In the genomic region with DNA sequence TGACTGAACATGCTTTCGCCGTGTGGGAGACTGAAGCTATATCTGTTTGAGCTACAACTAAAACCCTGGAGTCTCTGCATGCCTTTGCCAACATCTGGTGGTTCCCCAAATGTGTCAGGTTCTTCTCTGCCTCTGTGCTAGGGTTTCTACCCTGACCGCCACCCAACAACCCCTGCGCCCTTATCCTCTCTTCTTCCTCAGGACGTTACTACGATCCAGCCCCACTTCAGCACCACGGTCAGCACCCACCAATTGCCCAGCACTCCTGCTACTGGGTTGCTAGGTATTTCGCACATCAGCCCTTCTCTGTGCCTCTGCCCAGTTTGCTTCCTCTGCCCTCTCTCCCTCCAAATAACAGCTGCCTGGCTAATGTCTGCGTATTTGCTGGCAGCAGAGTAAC, we compare ENCODE assay signal across 11 cellular contexts.
DNase-seq lines count a peak whose midpoint lies in the region; ATAC-seq, FAIRE-seq and TF ChIP-seq lines count a peak whose summit lies in the region.
"Had no signal": no experiment of that assay in that cellular context is flagged by ENCODE, and none has a peak within 500 bp of the region (broad histone marks: within the 10 kb centered on the region; RNA-seq: fewer than 3 reads in every experiment).

No MANE protein-coding gene starts in this region.

- peaks cover 52% of the 10 kb centered on the region for H3K27me3 Mint-ChIP-seq in neural crest cell (ENCODE audit: low read depth)

- H3K9me1 ChIP-seq in K562 (ENCODE audit: control insufficient read depth, insufficient read depth, low read length): no peaks in the 10 kb centered on the region

- no peaks in the 10 kb centered on the region for H3F3A ChIP-seq in MM.1S (ENCODE audit: insufficient read depth, low read length)

- no peak overlapping the region for H3K4me2 ChIP-seq in MM.1S (ENCODE audit: low read depth, low read length)
- H3K4me2 ChIP-seq in K562 (ENCODE audit: insufficient read depth, low read length): no peak overlapping the region

- H3K4me1 ChIP-seq in MM.1S (ENCODE audit: low read length) (no peaks in the 10 kb centered on the region), K562 (replicated peaks in 1 of 2; ENCODE audit: control insufficient read depth in 2 of 2, insufficient read depth in 2 of 2, low read length in 2 of 2) (no peaks in the 10 kb centered on the region)

- 0% methylated on average over 9 of the region's 9 CpGs for WGBS in K562 (ENCODE audit: insufficient coverage, low coverage, missing lambda C conversion rate)

- no peak for TF ChIP-seq RAD21 in K562 (CRISPR knock-in tag; conservative IDR thresholded peaks at IDR 0.05 in 1 of 2, IDR thresholded peaks at IDR 0.05 in 1 of 2)

- TF ChIP-seq POLR2A in K562 (conservative IDR thresholded peaks at IDR 0.05): no peak

- H3K36me3 Mint-ChIP-seq in neural crest cell (ENCODE audit: low read depth): no peaks in the 10 kb centered on the region

- H3K9ac ChIP-seq in MM.1S (ENCODE audit: low read length) (no peak overlapping the region), K562 (ENCODE audit: insufficient read depth in 1 of 2, low read depth in 2 of 2, low read length in 2 of 2) (no peak overlapping the region)

- in situ Hi-C loops in K562 (cut with MboI): no loop called here

- H4K20me1 ChIP-seq in MM.1S (ENCODE audit: insufficient read depth, low read length): no peaks in the 10 kb centered on the region
- 0 out of 2 replicates have a peak, but pooled peaks cover 5% of the 10 kb centered on the region for H4K20me1 ChIP-seq in K562 (replicated peaks; ENCODE audit: control insufficient read depth, insufficient read depth, low read length)

- DNase-seq in DMS 273 (lab: John Stamatoyannopoulos, UW; ENCODE audit: unreplicated experiment): peak; percentile 32
- no peak for DNase-seq in DMS 273 treated with DMSO at 0.1 percent for 48 hours (lab: John Stamatoyannopoulos, UW)
- DNase-seq in MM.1S: peak; percentile 53
- peak; percentile 52 to 63 (median 60) for DNase-seq in K562 (ENCODE audit: extremely low read depth in 1 of 4, low spot score in 3 of 4)
- DNase-seq in neural crest cell (ENCODE audit: low read depth, low spot score): peak; percentile 72
- DNase-seq: NCI-H510A treated with DMSO at 0.1 percent for 48 hours had no signal

- no peak overlapping the region for H3K27ac Mint-ChIP-seq in neural crest cell (ENCODE audit: unreplicated experiment)

- CTCF ChIA-PET in K562 (lab: Yijun Ruan, JAX; ENCODE audit: low intra/inter-chr PET ratio): no interaction called here

- no peak for TF ChIP-seq CTCF in MM.1S (IDR thresholded peaks at IDR 0.05; ENCODE audit: low read length)
- TF ChIP-seq CTCF in K562 (IDR thresholded peaks at IDR 0.05 in 2 of 3, conservative IDR thresholded peaks at IDR 0.05 in 1 of 3; ENCODE audit: insufficient read depth in 2 of 3, low read depth in 1 of 3, low read length in 3 of 3): no peak
- no peak for TF ChIP-seq CTCF in neural crest cell (conservative IDR thresholded peaks at IDR 0.05)

- H3K4me1 Mint-ChIP-seq in neural crest cell: no peaks in the 10 kb centered on the region

- H3K4me3 Mint-ChIP-seq in neural crest cell: no peak overlapping the region

- H3K27me3 ChIP-seq in MM.1S (replicated peaks; ENCODE audit: insufficient read depth, low read length) (no peaks in the 10 kb centered on the region), K562 (ENCODE audit: control insufficient read depth in 2 of 2, insufficient read depth in 2 of 2, low read length in 2 of 2) (no peaks in the 10 kb centered on the region)

- POLR2A ChIA-PET in K562 (lab: Yijun Ruan, JAX): no interaction called here

- H2AFZ ChIP-seq in MM.1S (ENCODE audit: low read length) (no peak overlapping the region), K562 (ENCODE audit: low read depth, low read length) (no peak overlapping the region)

- no peak overlapping the region for H3K27ac ChIP-seq in MM.1S (ENCODE audit: low read length)
- H3K27ac ChIP-seq in K562 (ENCODE audit: extremely low read depth, low read depth, low read length): no peak overlapping the region
- H3K27ac ChIP-seq: 22Rv1 had no signal

- no peaks in the 10 kb centered on the region for H3K9me3 Mint-ChIP-seq in neural crest cell

- no peak for TF ChIP-seq EP300 in K562 (IDR thresholded peaks at IDR 0.05; ENCODE audit: low read length)

- H3K9me3 ChIP-seq in MM.1S (replicated peaks; ENCODE audit: insufficient read depth, low read length): no peaks in the 10 kb centered on the region
- no peaks in the 10 kb centered on the region for H3K9me3 ChIP-seq in K562 (replicated peaks; ENCODE audit: control insufficient read depth, insufficient read depth, low read depth, low read length)

- intact Hi-C loops in K562 (cut with micrococcal nuclease): no loop called here

- no peaks in the 10 kb centered on the region for H3K9me2 ChIP-seq in MM.1S (replicated peaks; ENCODE audit: insufficient read depth, low read length)

- no peaks in the 10 kb centered on the region for H3K36me3 ChIP-seq in MM.1S (replicated peaks; ENCODE audit: insufficient read depth, low read length)
- H3K36me3 ChIP-seq in K562 (ENCODE audit: control insufficient read depth, insufficient read depth, low read length): no peaks in the 10 kb centered on the region

- no TSS peak for BruUV-seq in K562 (replicated peaks; lab: Mats Ljungman, UMichigan)

- no peak overlapping the region for H3K4me3 ChIP-seq in MM.1S (ENCODE audit: low read length)
- no peak overlapping the region for H3K4me3 ChIP-seq in K562

- ATAC-seq in K562: peak; percentile 92
- no peak for ATAC-seq in HG02610 (IDR thresholded peaks at IDR 0.05; ENCODE audit: unreplicated experiment)
- ATAC-seq in activated CD4-positive, CD25-positive, alpha-beta regulatory T cell treated with anti-CD3 and anti-CD28 coated beads, Interleukin-2, amount 50 U/mL, for 24 hours: no peak
- ATAC-seq in GM21737 (IDR thresholded peaks at IDR 0.05; ENCODE audit: unreplicated experiment): no peak

- no peaks in the 10 kb centered on the region for H3K79me2 ChIP-seq in MM.1S (ENCODE audit: low read length)
- H3K79me2 ChIP-seq in K562 (ENCODE audit: control insufficient read depth, insufficient read depth, low read length): no peaks in the 10 kb centered on the region

- peak; percentile 81 for FAIRE-seq in K562 (lab: Jason Lieb, UNC)
- FAIRE-seq: GM19239 had no signal

TF ChIP-seq in K562, 482 proteins besides CTCF, POLR2A, EP300 and RAD21 (continues in another document):
- TF ChIP-seq GTF2B (IDR thresholded peaks at IDR 0.05; ENCODE audit: extremely low read depth, insufficient read length) (no peak), CREM (IDR thresholded peaks at IDR 0.05; ENCODE audit: low read depth) (0 out of 2 replicates have a peak, but pooled peaks have one; percentile 10), PYGO2 (tag; IDR thresholded peaks at IDR 0.05) (0 out of 2 replicates have a peak, but pooled peaks have one; percentile 33), ZBTB9 (CRISPR knock-in tag; IDR thresholded peaks at IDR 0.05) (no peak), PTTG1 (tag; IDR thresholded peaks at IDR 0.05; ENCODE audit: low read depth) (0 out of 2 replicates have a peak, but pooled peaks have one; percentile 14), REST (CRISPR knock-in tag; IDR thresholded peaks at IDR 0.05; ENCODE audit: low read depth) (peak; percentile 96)
- TF ChIP-seq, protein P1, sequence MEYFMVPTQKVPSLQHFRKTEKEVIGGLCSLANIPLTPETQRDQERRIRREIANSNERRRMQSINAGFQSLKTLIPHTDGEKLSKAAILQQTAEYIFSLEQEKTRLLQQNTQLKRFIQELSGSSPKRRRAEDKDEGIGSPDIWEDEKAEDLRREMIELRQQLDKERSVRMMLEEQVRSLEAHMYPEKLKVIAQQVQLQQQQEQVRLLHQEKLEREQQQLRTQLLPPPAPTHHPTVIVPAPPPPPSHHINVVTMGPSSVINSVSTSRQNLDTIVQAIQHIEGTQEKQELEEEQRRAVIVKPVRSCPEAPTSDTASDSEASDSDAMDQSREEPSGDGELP (CRISPR knock-in tag; IDR thresholded peaks at IDR 0.05; ENCODE audit: borderline replicate concordance): 0 out of 2 replicates have a peak, but pooled peaks have one; percentile 17
